In the genomic region with DNA sequence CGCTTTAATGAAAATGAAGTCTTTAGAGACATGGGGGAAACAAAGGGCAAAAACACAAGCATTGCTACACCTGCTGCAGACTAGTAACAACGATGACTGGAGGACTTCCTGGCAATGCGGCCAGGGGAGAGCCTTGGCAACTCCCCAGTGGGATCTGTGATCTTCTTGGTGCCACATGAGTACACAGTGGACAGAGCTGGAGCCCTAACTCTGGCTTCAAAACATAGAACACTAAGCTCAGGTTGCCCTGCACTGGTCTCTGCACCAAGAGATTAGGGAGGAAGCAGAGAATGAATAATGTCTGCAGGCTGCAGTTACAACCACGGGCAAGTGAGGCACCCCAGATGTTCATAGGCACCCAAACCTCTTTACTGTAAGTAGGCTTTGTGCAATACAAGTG, we compare ENCODE assay signal across 18 cellular contexts.
"Had no signal": no experiment of that assay in that cellular context is flagged by ENCODE, and none has a peak within 500 bp of the region (broad histone marks: within the 10 kb centered on the region; RNA-seq: fewer than 3 reads in every experiment).

No MANE protein-coding gene starts in this region.

- H3K4me1 ChIP-seq: neural progenitor cell, pancreas, uterus had no signal

- H3K36me3 ChIP-seq: uterus had no signal

- H3K9me3 Mint-ChIP-seq: activated CD4-positive, alpha-beta T cell treated with anti-CD3 and anti-CD28 coated beads, Interleukin-2, amount 10 ng/mL, durations not matched to agents 24 days and 14 days; activated naive CD4-positive, alpha-beta T cell treated with anti-CD3 and anti-CD28 coated beads, Interleukin-2, amount 50 U/mL, for 72 hours; activated T-cell treated with anti-CD3 and anti-CD28 coated beads, Interleukin-2, amount 50 U/mL, for 72 hours; immature natural killer cell; neural progenitor cell; stimulated activated memory B cell treated with anti-CD40 and anti-IgM and Interleukin-4, amounts not matched to agents 10 μg/mL and 1 μg/mL and 100 μg/mL, for 72 hours had no signal

- H3K27me3 Mint-ChIP-seq: stimulated activated memory B cell treated with anti-CD40 and anti-IgM and Interleukin-4, amounts not matched to agents 10 μg/mL and 1 μg/mL and 100 μg/mL, for 72 hours; T-helper 17 cell had no signal

- DNase-seq: activated CD4-positive, alpha-beta T cell treated with anti-CD3 and anti-CD28 coated beads, Interleukin-2, amount 10 ng/mL, durations not matched to agents 24 days and 14 days; activated CD4-positive, CD25-positive, alpha-beta regulatory T cell; activated CD8-positive, alpha-beta memory T cell treated with anti-CD3 and anti-CD28 coated beads, Interleukin-2, amount 50 U/mL, for 48 hours; activated gamma-delta T cell; activated T-cell treated with anti-CD3 and anti-CD28 coated beads, Interleukin-2, amount 50 U/mL, for 72 hours; central memory CD4-positive, alpha-beta T cell; immature natural killer cell; pancreas; retina; stimulated activated CD4-positive, alpha-beta T cell treated with anti-CD3 and anti-CD28 coated beads, Interleukin-2, amount 100 ng/mL, for 48 hours; T-helper 17 cell; tibial artery; uterus had no signal

- H3K27ac ChIP-seq: coronary artery, esophagus muscularis mucosa, neural progenitor cell, pancreas, tibial artery, uterus had no signal

- H3K27ac Mint-ChIP-seq: activated CD4-positive, alpha-beta T cell treated with anti-CD3 and anti-CD28 coated beads, Interleukin-2, amount 10 ng/mL, durations not matched to agents 24 days and 14 days; activated naive CD4-positive, alpha-beta T cell treated with anti-CD3 and anti-CD28 coated beads, Interleukin-2, amount 50 U/mL, for 72 hours; activated T-cell treated with anti-CD3 and anti-CD28 coated beads, Interleukin-2, amount 50 U/mL, for 72 hours; immature natural killer cell; neural progenitor cell; stimulated activated memory B cell treated with anti-CD40 and anti-IgM and Interleukin-4, amounts not matched to agents 10 μg/mL and 1 μg/mL and 100 μg/mL, for 72 hours; T-helper 17 cell had no signal

- H3K27me3 ChIP-seq: esophagus muscularis mucosa, neural progenitor cell, pancreas, tibial artery, uterus had no signal

- H3K9me3 ChIP-seq: esophagus muscularis mucosa, pancreas, tibial artery, uterus had no signal

- H3K4me3 Mint-ChIP-seq: activated CD4-positive, alpha-beta T cell treated with anti-CD3 and anti-CD28 coated beads, Interleukin-2, amount 10 ng/mL, durations not matched to agents 24 days and 14 days; activated T-cell treated with anti-CD3 and anti-CD28 coated beads, Interleukin-2, amount 50 U/mL, for 72 hours; immature natural killer cell; neural progenitor cell; stimulated activated memory B cell treated with anti-CD40 and anti-IgM and Interleukin-4, amounts not matched to agents 10 μg/mL and 1 μg/mL and 100 μg/mL, for 72 hours; T-helper 17 cell had no signal

- H3K4me3 ChIP-seq: coronary artery, esophagus muscularis mucosa, neural progenitor cell, pancreas, tibial artery, uterus had no signal

- ATAC-seq: activated naive CD4-positive, alpha-beta T cell treated with anti-CD3 and anti-CD28 coated beads, Interleukin-2, amount 50 U/mL, for 72 hours; activated T-cell treated with anti-CD3 and anti-CD28 coated beads, Interleukin-2, amount 50 U/mL, for 72 hours; pancreas; stimulated activated memory B cell treated with anti-CD40 and anti-IgM and Interleukin-4, amounts not matched to agents 10 μg/mL and 1 μg/mL and 100 μg/mL, for 72 hours; T-helper 17 cell had no signal
